In the genomic region with DNA sequence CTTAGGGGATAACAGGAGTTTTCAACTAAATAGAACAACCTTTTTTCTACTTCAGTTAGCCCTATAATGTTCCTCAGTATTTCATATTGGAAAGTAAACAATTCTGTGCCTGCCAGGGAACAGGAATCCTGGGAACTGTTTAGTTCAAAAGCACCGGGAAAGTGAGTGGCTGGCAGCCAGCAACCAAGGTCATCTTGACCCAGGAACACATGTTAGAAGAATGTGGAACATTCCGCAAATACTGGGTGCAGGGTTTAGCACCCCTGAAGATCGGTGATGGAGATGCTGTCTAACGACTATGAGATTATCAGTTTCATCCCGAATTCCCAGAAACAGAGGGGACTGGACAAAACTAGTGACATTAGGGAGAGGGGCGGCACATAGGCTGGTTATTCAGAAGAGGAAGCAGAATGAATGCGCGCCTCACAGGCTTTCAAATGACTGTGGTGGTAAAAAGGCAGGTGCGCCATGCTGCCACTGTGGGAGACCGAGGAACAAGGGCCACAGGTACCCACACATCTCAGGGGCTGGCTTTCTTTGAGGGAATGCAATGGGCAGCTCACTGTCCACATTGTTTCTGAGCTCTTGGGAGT, we compare ENCODE assay signal across 18 cellular contexts. TPM values are rescaled to one million over a fixed set of nuclear protein-coding genes. Genes with fewer than 3 reads are reported as not detected.
DNase-seq lines count a peak whose midpoint lies in the region; ATAC-seq and TF ChIP-seq lines count a peak whose summit lies in the region.
"Had no signal": no experiment of that assay in that cellular context is flagged by ENCODE, and none has a peak within 500 bp of the region (broad histone marks: within the 10 kb centered on the region; RNA-seq: fewer than 3 reads in every experiment).

No MANE protein-coding gene starts in this region.

- no peak overlapping the region for H2AFZ ChIP-seq in mesenchymal stem cell (ENCODE audit: low read depth, low read length)
- H2AFZ ChIP-seq: GM23248 had no signal

- no peaks in the 10 kb centered on the region for H3K27me3 ChIP-seq in H7 (ENCODE audit: control insufficient read depth, insufficient read depth, low read length)
- H3K27me3 ChIP-seq in body of pancreas, result no peaks in the 10 kb centered on the region
- no peaks in the 10 kb centered on the region for H3K27me3 ChIP-seq in right lobe of liver
- H3K27me3 ChIP-seq in subcutaneous abdominal adipose tissue (ENCODE audit: control insufficient read depth in 5 of 5, insufficient read depth in 4 of 5, low read length in 5 of 5), result no peaks in the 10 kb centered on the region
- H3K27me3 ChIP-seq in mesenchymal stem cell (ENCODE audit: control insufficient read depth in 1 of 2, insufficient read depth in 1 of 2, low read length in 2 of 2), result no peaks in the 10 kb centered on the region

- no peak overlapping the region for H3K23ac ChIP-seq in mesenchymal stem cell (ENCODE audit: low read length in 2 of 2)

- ATAC-seq in body of pancreas (no peak), right lobe of liver (peak; percentile 35 to 59 (median 50)), GM19023 (IDR thresholded peaks at IDR 0.05; ENCODE audit: unreplicated experiment) (no peak), HG02571 (IDR thresholded peaks at IDR 0.05; ENCODE audit: unreplicated experiment) (no peak)

- peaks cover 23% of the 10 kb centered on the region for H3K79me1 ChIP-seq in mesenchymal stem cell (replicated peaks; ENCODE audit: low read length, poor library complexity, severe bottlenecking)

- DNase-seq in H7 (peak; percentile 10), body of pancreas (peak; percentile 38 to 71 (median 52)), right lobe of liver (peak; percentile 74 to 83 (median 80)), GM13976 (ENCODE audit: low spot score) (no peak), mesenchymal stem cell (no peak)
- DNase-seq: activated naive CD8-positive, alpha-beta T cell treated with anti-CD3 and anti-CD28 coated beads, Interleukin-2, amount 10 ng/mL, durations not matched to agents 7 days and 5 days; GDM1; GM23248; NCI-H1694 treated with DMSO at 0.1 percent for 48 hours; NCI-H82; OCI-M1; Right ventricle myocardium superior; stimulated activated CD8-positive, alpha-beta memory T cell treated with anti-CD3 and anti-CD28 coated beads, Interleukin-4, amount 100 ng/mL, for 48 hours; substantia nigra had no signal

- H3K36me3 ChIP-seq in H7 (replicated peaks; ENCODE audit: control insufficient read depth, insufficient read depth, low read length) (peaks cover 7% of the 10 kb centered on the region), body of pancreas (replicated peaks in 1 of 2; ENCODE audit: insufficient read depth in 1 of 2, low read depth in 2 of 2) (peaks cover 0 to 3% of the 10 kb centered on the region in 2 donors), right lobe of liver (no peaks in the 10 kb centered on the region), subcutaneous abdominal adipose tissue (ENCODE audit: control insufficient read depth in 5 of 5, insufficient read depth in 5 of 5, low read length in 5 of 5) (peaks cover 0 to 64% (median 37%) of the 10 kb centered on the region in 5 donors), mesenchymal stem cell (ENCODE audit: control insufficient read depth in 1 of 2, insufficient read depth in 2 of 2, low read depth in 1 of 2, low read length in 2 of 2) (peaks cover 52 to 58% of the 10 kb centered on the region in 2 experiments)

- no peaks in the 10 kb centered on the region for H3K9me3 ChIP-seq in body of pancreas
- no peaks in the 10 kb centered on the region for H3K9me3 ChIP-seq in right lobe of liver
- no peaks in the 10 kb centered on the region for H3K9me3 ChIP-seq in subcutaneous abdominal adipose tissue (ENCODE audit: control insufficient read depth in 5 of 5, low read length in 5 of 5)
- H3K9me3 ChIP-seq in mesenchymal stem cell (ENCODE audit: control insufficient read depth, low read length), result no peaks in the 10 kb centered on the region

- intact Hi-C loops in body of pancreas (cut with DNase I) (no loop called here), right lobe of liver (cut with DNase I) (no loop called here)

- in situ Hi-C loops in GM13976 (cut with MboI; ENCODE audit: low sequenced_read_pairs, unreplicated experiment), result no loop called here

- no peak overlapping the region for H2BK15ac ChIP-seq in mesenchymal stem cell (ENCODE audit: low read depth, poor library complexity, severe bottlenecking)

- H3K27ac ChIP-seq in body of pancreas (peak overlapping the region in 1 of 4 donors; percentile 7), right lobe of liver (peak overlapping the region; percentile 58 to 94 (median 63)), subcutaneous abdominal adipose tissue (ENCODE audit: low read depth, low read length) (peak overlapping the region; percentile 17), mesenchymal stem cell (ENCODE audit: low read length, poor library complexity, severe bottlenecking) (no peak overlapping the region)
- H3K27ac ChIP-seq: GM23248, KMS-11 had no signal

- no peak for TF ChIP-seq CTCF in body of pancreas (IDR thresholded peaks at IDR 0.05)
- no peak for TF ChIP-seq CTCF in right lobe of liver (IDR thresholded peaks at IDR 0.05)
- no peak for TF ChIP-seq CTCF in GM13976 (IDR thresholded peaks at IDR 0.05; ENCODE audit: borderline replicate concordance, control extremely low read depth, extremely low read depth, insufficient read depth, missing control alignments)

- 58 to 63% methylated on average over 10 of the region's 10 CpGs for WGBS in body of pancreas, 2 donors
- 74% methylated on average over 9 of the region's 10 CpGs for WGBS in right lobe of liver (ENCODE audit: insufficient coverage, low coverage, low lambda C conversion rate, missing lambda C conversion rate)
- 95% methylated on average over 10 of the region's 10 CpGs for WGBS in mesenchymal stem cell

- H3K18ac ChIP-seq in mesenchymal stem cell (ENCODE audit: low read depth in 1 of 2, low read length in 2 of 2), result no peak overlapping the region

- H3K4ac ChIP-seq in mesenchymal stem cell (ENCODE audit: low read depth in 1 of 2, low read length in 2 of 2), result no peak overlapping the region

- H4K8ac ChIP-seq in mesenchymal stem cell (ENCODE audit: low read length), result no peak overlapping the region

- H2BK5ac ChIP-seq in mesenchymal stem cell (ENCODE audit: low read depth, low read length, poor library complexity, severe bottlenecking), result no peak overlapping the region

- peaks cover 11% of the 10 kb centered on the region for H3K4me1 ChIP-seq in body of pancreas
- H3K4me1 ChIP-seq in right lobe of liver, result peaks cover 0 to 41% (median 16%) of the 10 kb centered on the region in 4 donors
- H3K4me1 ChIP-seq in subcutaneous abdominal adipose tissue (ENCODE audit: control insufficient read depth in 5 of 5, insufficient read depth in 5 of 5, low read length in 5 of 5), result peaks cover 4 to 42% (median 36%) of the 10 kb centered on the region in 5 donors
- no peaks in the 10 kb centered on the region for H3K4me1 ChIP-seq in mesenchymal stem cell (ENCODE audit: control insufficient read depth, insufficient read depth, low read depth, low read length)

- H2BK12ac ChIP-seq in mesenchymal stem cell (ENCODE audit: low read length in 2 of 2), result no peak overlapping the region

- H4K91ac ChIP-seq in mesenchymal stem cell (ENCODE audit: low read length), result no peak overlapping the region

- no peak overlapping the region for H3K9ac ChIP-seq in subcutaneous abdominal adipose tissue (ENCODE audit: low read length in 5 of 5)
- H3K9ac ChIP-seq in mesenchymal stem cell (ENCODE audit: low read length), result no peak overlapping the region
- H3K9ac ChIP-seq: GM23248, KMS-11 had no signal

- no peak overlapping the region for H2BK120ac ChIP-seq in mesenchymal stem cell (ENCODE audit: low read depth, low read length)

- no peak overlapping the region for H3K4me3 ChIP-seq in H7 (ENCODE audit: insufficient read depth, low read depth, low read length)
- no peak overlapping the region for H3K4me3 ChIP-seq in body of pancreas
- H3K4me3 ChIP-seq in right lobe of liver, result no peak overlapping the region
- H3K4me3 ChIP-seq in subcutaneous abdominal adipose tissue (ENCODE audit: low read depth in 1 of 5, low read length in 5 of 5), result no peak overlapping the region
- no peak overlapping the region for H3K4me3 ChIP-seq in mesenchymal stem cell (ENCODE audit: insufficient read depth in 1 of 2, low read depth in 1 of 2, low read length in 2 of 2)
- H3K4me3 ChIP-seq: GM23248 had no signal

- no peak overlapping the region for H3K4me2 ChIP-seq in mesenchymal stem cell (ENCODE audit: low read length, poor library complexity, severe bottlenecking)
- H3K4me2 ChIP-seq: KMS-11 had no signal

- no peak for TF ChIP-seq POLR2A in body of pancreas (IDR thresholded peaks at IDR 0.05)
- no peak for TF ChIP-seq POLR2A in right lobe of liver (IDR thresholded peaks at IDR 0.05)

- H3K14ac ChIP-seq in mesenchymal stem cell (ENCODE audit: low read length in 2 of 2), result no peak overlapping the region

- H2AK5ac ChIP-seq in mesenchymal stem cell (ENCODE audit: low read length, severe bottlenecking), result no peak overlapping the region

RNA-seq across cellular contexts. Expression of gene IPPK, which starts 51.2 kb away (rescaled TPM):
- total RNA-seq in H7 (2014; rRNA removed; shearing (Covaris generic)), result 10.6 and 12.5 TPM in 2 replicates
- 1 to 10 TPM; 2.9 to 6.3 TPM for total RNA-seq in body of pancreas
- 1 to 10 TPM; 2.4 to 4.9 (median 3.7) TPM for total RNA-seq in right lobe of liver
- 4.5 TPM for polyA plus RNA-seq in mesenchymal stem cell (2013, experiment 1 of 2)
- polyA plus RNA-seq in mesenchymal stem cell (2013, experiment 2 of 2), result 4.7 TPM

Comparison
In these comparisons a context has a peak if more than half of its experiments do, and no peak if none do; other contexts are left out.
1. DNase-seq: peak in H7 (single experiment), body of pancreas (4 of 4) and right lobe of liver (3 of 3); none in GM13976 (single experiment) and mesenchymal stem cell (single experiment).
2. ATAC-seq: peak in right lobe of liver (4 of 4); none in body of pancreas (single experiment), GM19023 (single experiment) and HG02571 (single experiment).